In the genomic region with DNA sequence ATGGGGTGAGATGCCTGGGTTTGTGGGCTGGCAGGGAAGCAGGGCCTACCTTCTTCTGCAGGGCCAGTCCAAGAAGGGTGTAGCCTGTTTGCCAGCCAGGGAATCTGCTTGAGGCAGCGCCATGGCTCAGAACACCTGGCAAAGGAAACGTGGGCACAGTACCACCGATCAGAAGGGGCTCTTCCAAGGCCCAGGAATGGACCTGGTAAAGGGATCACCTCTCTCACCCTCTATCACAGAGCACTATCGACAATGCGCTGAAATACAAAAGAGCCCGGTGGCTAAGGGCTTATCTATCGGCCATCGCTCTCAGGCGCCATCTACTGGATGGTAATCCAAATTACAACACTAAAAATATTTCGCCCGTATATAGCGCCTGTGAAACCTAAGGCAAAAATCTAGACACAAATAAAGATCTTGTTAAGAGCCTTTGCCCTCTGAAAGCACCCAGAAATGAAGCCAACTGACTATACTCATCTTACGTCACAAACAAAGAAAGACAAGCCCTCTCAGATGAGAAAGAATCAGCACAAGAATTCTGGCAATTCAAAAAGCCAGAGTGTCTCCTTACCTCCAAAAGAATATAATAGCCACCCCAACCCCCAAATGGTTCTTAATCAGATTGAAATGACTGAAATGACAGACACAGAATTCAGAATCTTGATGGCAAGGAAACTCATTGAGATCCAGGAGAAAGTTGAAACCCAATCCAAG, we compare ENCODE assay signal across 8 cellular contexts.
A peak's percentile ranks its signal among the peaks of the same experiment; 100 is the strongest.
DNase-seq lines count a peak whose midpoint lies in the region; FAIRE-seq and TF ChIP-seq lines count a peak whose summit lies in the region.

No MANE protein-coding gene starts in this region.

- H4K8ac ChIP-seq in mesenchymal stem cell (ENCODE audit: low read length): peak overlapping the region; percentile 72

- peak; percentile 15 for FAIRE-seq in H54 (lab: Jason Lieb, UNC)

- H3K4me1 ChIP-seq in mesenchymal stem cell (ENCODE audit: control insufficient read depth, insufficient read depth, low read depth, low read length): no peaks in the 10 kb centered on the region
- no peaks in the 10 kb centered on the region for H3K4me1 ChIP-seq in right atrium auricular region

- no peak overlapping the region for H2AK5ac ChIP-seq in mesenchymal stem cell (ENCODE audit: low read length, severe bottlenecking)

- TF ChIP-seq CTCF in astrocyte of the cerebellum (IDR thresholded peaks at IDR 0.05; ENCODE audit: low read depth, low read length, missing control alignments) (peak; percentile 58), right atrium auricular region (IDR thresholded peaks at IDR 0.05) (peak in 1 of 2 donors; percentile 57)

- H3K27me3 ChIP-seq in mesenchymal stem cell (ENCODE audit: control insufficient read depth in 1 of 2, insufficient read depth in 1 of 2, low read length in 2 of 2) (no peaks in the 10 kb centered on the region), right atrium auricular region (no peaks in the 10 kb centered on the region)

- WGBS in mesenchymal stem cell: 47% methylated on average over 13 of the region's 13 CpGs

- H3K9ac ChIP-seq in mesenchymal stem cell (ENCODE audit: low read length): no peak overlapping the region

- H4K91ac ChIP-seq in mesenchymal stem cell (ENCODE audit: low read length): peak overlapping the region; percentile 39

- H3K23ac ChIP-seq in mesenchymal stem cell (ENCODE audit: low read length in 2 of 2): no peak overlapping the region

- no peak overlapping the region for H3K14ac ChIP-seq in mesenchymal stem cell (ENCODE audit: low read length in 2 of 2)

- no peaks in the 10 kb centered on the region for H3K79me1 ChIP-seq in mesenchymal stem cell (replicated peaks; ENCODE audit: low read length, poor library complexity, severe bottlenecking)

- in situ Hi-C loops in astrocyte of the cerebellum (cut with HindIII; ENCODE audit: low sequenced_read_pairs): no loop called here

- H3K9me3 ChIP-seq in mesenchymal stem cell (ENCODE audit: control insufficient read depth, low read length): peaks cover 15% of the 10 kb centered on the region
- H3K9me3 ChIP-seq in right atrium auricular region: peaks cover 9 to 18% of the 10 kb centered on the region in 2 donors

- no peak overlapping the region for H2AFZ ChIP-seq in mesenchymal stem cell (ENCODE audit: low read depth, low read length)

- H3K4me3 ChIP-seq in astrocyte of the cerebellum (ENCODE audit: low read depth, low read length) (no peak overlapping the region), mesenchymal stem cell (ENCODE audit: insufficient read depth in 1 of 2, low read depth in 1 of 2, low read length in 2 of 2) (no peak overlapping the region), right atrium auricular region (no peak overlapping the region)

- H3K4me2 ChIP-seq in mesenchymal stem cell (ENCODE audit: low read length, poor library complexity, severe bottlenecking): no peak overlapping the region

- TF ChIP-seq POLR2A in H54 (IDR thresholded peaks at IDR 0.05; ENCODE audit: low read depth, low read length): no peak

- H3K4ac ChIP-seq in mesenchymal stem cell (ENCODE audit: low read depth in 1 of 2, low read length in 2 of 2): no peak overlapping the region

- H2BK15ac ChIP-seq in mesenchymal stem cell (ENCODE audit: low read depth, poor library complexity, severe bottlenecking): no peak overlapping the region

- no peak overlapping the region for H3K18ac ChIP-seq in mesenchymal stem cell (ENCODE audit: low read depth in 1 of 2, low read length in 2 of 2)

- H2BK12ac ChIP-seq in mesenchymal stem cell (ENCODE audit: low read length in 2 of 2): no peak overlapping the region

- peak overlapping the region; percentile 19 for H2BK120ac ChIP-seq in mesenchymal stem cell (ENCODE audit: low read depth, low read length)

- DNase-seq in ELF-1 (ENCODE audit: low read depth, low spot score) (peak; percentile 69), H54 (ENCODE audit: insufficient read length, low spot score) (peak; percentile 7), OCI-M1 (lab: John Stamatoyannopoulos, UW) (peak; percentile 63), astrocyte of the cerebellum (ENCODE audit: low read depth) (peak; percentile 1), mesenchymal stem cell (no peak), NCI-H2196 treated with DMSO at 0.1 percent for 48 hours (lab: John Stamatoyannopoulos, UW; ENCODE audit: unreplicated experiment) (no peak), mucosa of gallbladder (ENCODE audit: low spot score) (no peak), right atrium auricular region (ENCODE audit: low spot score) (no peak)

- no peak overlapping the region for H3K27ac ChIP-seq in mesenchymal stem cell (ENCODE audit: low read length, poor library complexity, severe bottlenecking)
- no peak overlapping the region for H3K27ac ChIP-seq in right atrium auricular region

- H3K36me3 ChIP-seq in mesenchymal stem cell (ENCODE audit: control insufficient read depth in 1 of 2, insufficient read depth in 2 of 2, low read depth in 1 of 2, low read length in 2 of 2): no peaks in the 10 kb centered on the region
- H3K36me3 ChIP-seq in right atrium auricular region: no peaks in the 10 kb centered on the region

- no peak overlapping the region for H2BK5ac ChIP-seq in mesenchymal stem cell (ENCODE audit: low read depth, low read length, poor library complexity, severe bottlenecking)

Comparison
In these comparisons a context has a peak if more than half of its experiments do, and no peak if none do; other contexts are left out.
1. DNase-seq: peak in ELF-1 (single experiment), H54 (single experiment), OCI-M1 (single experiment) and astrocyte of the cerebellum (single experiment); none in mesenchymal stem cell (single experiment), NCI-H2196 treated with DMSO at 0.1 percent for 48 hours (single experiment), mucosa of gallbladder (single experiment) and right atrium auricular region (single experiment).